Comparison of ENCODE assay signal across 16 cellular contexts in genomic region chr3:58028902-58029301, GRCh38. TPM values are rescaled to one million over a fixed set of nuclear protein-coding genes. Genes with fewer than 3 reads are reported as not detected.
DNase-seq lines count a peak whose midpoint lies in the region; ATAC-seq and TF ChIP-seq lines count a peak whose summit lies in the region.
"Had no signal": no experiment of that assay in that cellular context is flagged by ENCODE, and none has a peak within 500 bp of the region (broad histone marks: within the 10 kb centered on the region; RNA-seq: fewer than 3 reads in every experiment).

No MANE protein-coding gene starts in this region.

- no peak overlapping the region for H3K4me3 ChIP-seq in sigmoid colon
- H3K4me3 ChIP-seq: K562 had no signal

- H2BK12ac ChIP-seq in H9 (ENCODE audit: insufficient read length, low read depth, low read length): no peak overlapping the region

- H4K8ac ChIP-seq in H9 (replicated peaks; ENCODE audit: insufficient read length, low read depth, low read length): no peak overlapping the region

- no peak for ATAC-seq in activated T-helper 17 cell treated with anti-CD3 and anti-CD28 coated beads, Interleukin-2, amount 50 U/mL, for 72 hours (replicated peaks)
- no peak for ATAC-seq in HG03097 (IDR thresholded peaks at IDR 0.05; ENCODE audit: low FRiP score, unreplicated experiment)
- ATAC-seq: K562 had no signal

- peaks cover 32% of the 10 kb centered on the region; the same call in 1 of the 2 replicates for H3K4me1 ChIP-seq in H9 (ENCODE audit: insufficient read depth, low read length)
- H3K4me1 ChIP-seq in sigmoid colon: peaks cover 0 to 59% (median 42%) of the 10 kb centered on the region in 4 donors
- H3K4me1 ChIP-seq: BE2C had no signal

- TF ChIP-seq POLR2A in sigmoid colon (IDR thresholded peaks at IDR 0.05): no peak

- TF ChIP-seq CTCF in C4-2B (conservative IDR thresholded peaks at IDR 0.05) (no peak), H9 (conservative IDR thresholded peaks at IDR 0.05) (no peak), sigmoid colon (IDR thresholded peaks at IDR 0.05) (no peak)

- H3K23ac ChIP-seq in H9 (ENCODE audit: insufficient read length, low read depth, low read length): no peak overlapping the region

- no peak overlapping the region for H2BK15ac ChIP-seq in H9 (ENCODE audit: low read depth, low read length)

- H3K9ac ChIP-seq in H9 (ENCODE audit: extremely low read depth, insufficient read length, low read length): no peak overlapping the region

- H3K4me3 Mint-ChIP-seq in H9: no peak overlapping the region
- H3K4me3 Mint-ChIP-seq in activated T-helper 17 cell treated with anti-CD3 and anti-CD28 coated beads, Interleukin-2, amount 50 U/mL, for 72 hours: no peak overlapping the region
- H3K4me3 Mint-ChIP-seq: CD4-positive, alpha-beta memory T cell had no signal

- no peaks in the 10 kb centered on the region for H3K9me3 Mint-ChIP-seq in H9
- no peaks in the 10 kb centered on the region for H3K9me3 Mint-ChIP-seq in activated T-helper 17 cell treated with anti-CD3 and anti-CD28 coated beads, Interleukin-2, amount 50 U/mL, for 72 hours

- no peak overlapping the region for H3T11ph ChIP-seq in H9 (ENCODE audit: low read length)

- intact Hi-C loops in sigmoid colon (cut with DNase I): no loop called here
- intact Hi-C loops in head of caudate nucleus (cut with DNase I): no loop called here

- H2BK120ac ChIP-seq in H9 (ENCODE audit: low read depth, low read length, poor library complexity, severe bottlenecking): no peak overlapping the region

- H2AFZ ChIP-seq in H9 (ENCODE audit: low read length): no peak overlapping the region

- no peak overlapping the region for H3K18ac ChIP-seq in H9 (ENCODE audit: insufficient read length, low read depth, low read length)

- WGBS in H9 (ENCODE audit: extremely low coverage, insufficient read length, low lambda C conversion rate): no CpG with 5 or more reads among the region's 1 CpG
- 17 to 58% methylated on average over 1 of the region's 1 CpG for WGBS in sigmoid colon, 2 donors

- H3K36me3 Mint-ChIP-seq in H9 (ENCODE audit: insufficient read depth in 1 of 3, low read depth in 3 of 3): no peaks in the 10 kb centered on the region; a peak in 2 of 7 replicates
- peaks cover 5% of the 10 kb centered on the region for H3K36me3 Mint-ChIP-seq in activated T-helper 17 cell treated with anti-CD3 and anti-CD28 coated beads, Interleukin-2, amount 50 U/mL, for 72 hours (ENCODE audit: low read depth)
- H3K36me3 Mint-ChIP-seq: CD4-positive, alpha-beta memory T cell had no signal

- H3K79me1 ChIP-seq in H9 (ENCODE audit: insufficient read depth, low read depth, low read length, poor library complexity, severe bottlenecking): peaks cover 8% of the 10 kb centered on the region

- H2BK20ac ChIP-seq in H9 (ENCODE audit: low read depth, low read length, poor library complexity, severe bottlenecking): peak overlapping the region; percentile 27

- H3K27ac ChIP-seq in C4-2B: peak overlapping the region; percentile 21; the same call in 1 of the 2 replicates
- no peak overlapping the region for H3K27ac ChIP-seq in H9 (ENCODE audit: insufficient read length, low read depth, low read length)
- peak overlapping the region in 3 of 4 donors; percentile 19 to 93 (median 39) for H3K27ac ChIP-seq in sigmoid colon

- H3K23me2 ChIP-seq in H9 (ENCODE audit: insufficient read length, low read depth, low read length, poor library complexity, severe bottlenecking): no peaks in the 10 kb centered on the region

- no peak overlapping the region for H3K56ac ChIP-seq in H9 (ENCODE audit: insufficient read length, low read depth, low read length)

- H3K79me2 ChIP-seq in H9 (ENCODE audit: insufficient read depth, low read length): peaks cover 24% of the 10 kb centered on the region; the same call in 1 of the 2 replicates

- no peak overlapping the region for H3K14ac ChIP-seq in H9 (ENCODE audit: insufficient read depth, low read length)

- H3K27me3 Mint-ChIP-seq in H9 (ENCODE audit: low read depth): no peaks in the 10 kb centered on the region
- no peaks in the 10 kb centered on the region for H3K27me3 Mint-ChIP-seq in activated T-helper 17 cell treated with anti-CD3 and anti-CD28 coated beads, Interleukin-2, amount 50 U/mL, for 72 hours
- H3K27me3 Mint-ChIP-seq: CD4-positive, alpha-beta memory T cell had no signal

- no peak overlapping the region for H4K91ac ChIP-seq in H9 (ENCODE audit: insufficient read length, low read depth, low read length)

- TF ChIP-seq EP300 in sigmoid colon (IDR thresholded peaks at IDR 0.05): no peak

- no peaks in the 10 kb centered on the region for H4K20me1 ChIP-seq in H9 (ENCODE audit: control insufficient read depth, insufficient read depth, insufficient read length)

- DNase-seq in H9: no peak
- no peak for DNase-seq in sigmoid colon
- DNase-seq in head of caudate nucleus: no peak
- no peak for DNase-seq in NK-92 treated with Interleukin-12 subunit alpha and Interleukin-12 subunit beta, amount 100 ng/mL, for 24 hours (lab: John Stamatoyannopoulos, UW)
- DNase-seq: BE2C; CD4-positive, alpha-beta memory T cell; HCEC 1CT; NCI-H1436; NCI-H2029; NCI-H510A treated with DMSO at 0.1 percent for 48 hours; NCI-H82; SIG-M5 had no signal

- peak overlapping the region in 1 of 3 experiments; percentile 53; a peak in 2 of 7 replicates for H3K27ac Mint-ChIP-seq in H9
- H3K27ac Mint-ChIP-seq in activated T-helper 17 cell treated with anti-CD3 and anti-CD28 coated beads, Interleukin-2, amount 50 U/mL, for 72 hours: peak overlapping the region; percentile 47

- no peak overlapping the region for H2AK5ac ChIP-seq in H9 (ENCODE audit: insufficient read length, low read length)

- no peak overlapping the region for H4K5ac ChIP-seq in H9 (ENCODE audit: insufficient read length, low read depth, low read length)

- no peaks in the 10 kb centered on the region for H3K36me3 ChIP-seq in sigmoid colon
- H3K36me3 ChIP-seq: BE2C had no signal

- no peaks in the 10 kb centered on the region for H3K27me3 ChIP-seq in H9 (ENCODE audit: insufficient read depth, low read length)
- H3K27me3 ChIP-seq in sigmoid colon: no peaks in the 10 kb centered on the region
- H3K27me3 ChIP-seq: BE2C had no signal

- H3K9me3 ChIP-seq in H9 (ENCODE audit: control insufficient read depth, low read depth, low read length) (no peaks in the 10 kb centered on the region), sigmoid colon (no peaks in the 10 kb centered on the region)
- H3K9me3 ChIP-seq: BE2C had no signal

- no peak overlapping the region for H3K4ac ChIP-seq in H9 (ENCODE audit: low read depth, low read length)

- H3K4me2 ChIP-seq in H9 (ENCODE audit: insufficient read depth, insufficient read length, low read length): no peak overlapping the region

- no peak overlapping the region for H2BK5ac ChIP-seq in H9 (ENCODE audit: insufficient read length, low read length)

- peaks cover 45 to 60% of the 10 kb centered on the region in 2 experiments for H3K4me1 Mint-ChIP-seq in H9
- peaks cover 26% of the 10 kb centered on the region for H3K4me1 Mint-ChIP-seq in activated T-helper 17 cell treated with anti-CD3 and anti-CD28 coated beads, Interleukin-2, amount 50 U/mL, for 72 hours

RNA-seq across cellular contexts. Expression of gene FLNB, which starts 20.7 kb away (rescaled TPM):
- total RNA-seq in H9 (2021): 75.8 and 83.4 TPM in 2 replicates
- total RNA-seq in activated T-helper 17 cell treated with anti-CD3 and anti-CD28 coated beads, Interleukin-2, amount 50 U/mL, for 72 hours: 10 to 100 TPM; 22.5 to 23.6 TPM
- total RNA-seq in sigmoid colon: 100 to 1,000 TPM in 1 of 4 donors, 10 to 100 TPM in 3; 51.7 to 121 (median 76.7) TPM
- polyA plus RNA-seq in sigmoid colon: 100 to 1,000 TPM; 109 to 277 (median 121) TPM
